ENCODE assay signal across 25 cellular contexts in genomic region chr21:34519694-34520093, GRCh38. TPM values are rescaled to one million over a fixed set of nuclear protein-coding genes. Genes with fewer than 3 reads are reported as not detected.
A peak's percentile ranks its signal among the peaks of the same experiment; 100 is the strongest.
DNase-seq lines count a peak whose midpoint lies in the region; ATAC-seq, FAIRE-seq and TF ChIP-seq lines count a peak whose summit lies in the region.
"Had no signal": no experiment of that assay in that cellular context is flagged by ENCODE, and none has a peak within 500 bp of the region (broad histone marks: within the 10 kb centered on the region; RNA-seq: fewer than 3 reads in every experiment).

No MANE protein-coding gene starts in this region.

- TF ChIP-seq RAD21 in liver (IDR thresholded peaks at IDR 0.05) (no peak), HepG2 (CRISPR knock-in tag; IDR thresholded peaks at IDR 0.05) (no peak)

- in situ Hi-C loops in HepG2 (cut with HindIII; ENCODE audit: extremely low pct_ligation_motif_present, low pct_unique_long_range_greater_than_20kb): no loop called here

- DNase-seq in HepG2 (ENCODE audit: low spot score) (no peak), lower lobe of right lung (no peak), RCC 7860 (ENCODE audit: low spot score) (no peak), H7 (no peak)
- DNase-seq: CD4-positive, CD25-positive, alpha-beta regulatory T cell; DMS153; DND-41; NCI-H1048; NCI-H1694; NCI-H2081; NCI-H2227 treated with DMSO at 0.1 percent for 48 hours; NCI-H526 treated with DMSO at 0.1 percent for 48 hours; SHP77 had no signal

- H3K4me1 ChIP-seq in liver (ENCODE audit: control insufficient read depth in 4 of 4, insufficient read depth in 4 of 4, low read length in 3 of 4) (peaks cover 8 to 45% (median 29%) of the 10 kb centered on the region in 4 donors), HepG2 (ENCODE audit: insufficient read depth, low read length) (peaks cover 45% of the 10 kb centered on the region), lower lobe of right lung (peaks cover 40% of the 10 kb centered on the region), skeletal muscle tissue (ENCODE audit: control insufficient read depth in 3 of 3, insufficient read depth in 3 of 3, low read length in 3 of 3) (peaks cover 8 to 13% (median 9%) of the 10 kb centered on the region in 3 donors)

- ATAC-seq in HepG2 (no peak), lower lobe of right lung (no peak), HG03159 (IDR thresholded peaks at IDR 0.05; ENCODE audit: unreplicated experiment) (no peak), GM19035 (IDR thresholded peaks at IDR 0.05; ENCODE audit: unreplicated experiment) (no peak)
- ATAC-seq: GM23338 had no signal

- no peak overlapping the region for H2AFZ ChIP-seq in HepG2 (ENCODE audit: low read length)
- H2AFZ ChIP-seq: GM23338 had no signal

- TF ChIP-seq CTCF in liver (IDR thresholded peaks at IDR 0.05; ENCODE audit: low read depth, low read length, missing input control) (no peak), HepG2 (CRISPR knock-in tag; IDR thresholded peaks at IDR 0.05) (no peak), lower lobe of right lung (IDR thresholded peaks at IDR 0.05) (no peak)

- no peaks in the 10 kb centered on the region for H3K79me2 ChIP-seq in HepG2 (ENCODE audit: insufficient read depth, low read length)

- TF ChIP-seq EP300 in HepG2 (IDR thresholded peaks at IDR 0.05; ENCODE audit: low read depth in 2 of 2, low read length in 2 of 2) (no peak), HepG2 (CRISPR knock-in tag; IDR thresholded peaks at IDR 0.05; ENCODE audit: borderline replicate concordance) (no peak)

- POLR2A ChIA-PET in HepG2 (lab: Yijun Ruan, JAX): no interaction called here

- peak overlapping the region in 1 of 2 donors; percentile 25 for H3K9ac ChIP-seq in liver (ENCODE audit: low read depth in 1 of 2, low read length in 2 of 2)
- no peak overlapping the region for H3K9ac ChIP-seq in HepG2 (ENCODE audit: insufficient read depth, low read depth, low read length)
- H3K9ac ChIP-seq in skeletal muscle tissue (ENCODE audit: low read depth in 1 of 3, low read length in 3 of 3): no peak overlapping the region
- H3K9ac ChIP-seq: KMS-11 had no signal

- H3K4me2 ChIP-seq in HepG2 (ENCODE audit: low read depth, low read length): no peak overlapping the region
- H3K4me2 ChIP-seq: GM23338, KMS-11 had no signal

- H3K9me3 ChIP-seq in liver (ENCODE audit: control insufficient read depth in 4 of 4, low read length in 3 of 4): no peaks in the 10 kb centered on the region
- H3K9me3 ChIP-seq in HepG2 (ENCODE audit: low read length): no peaks in the 10 kb centered on the region
- H3K9me3 ChIP-seq in lower lobe of right lung: no peaks in the 10 kb centered on the region
- H3K9me3 ChIP-seq in skeletal muscle tissue (ENCODE audit: control insufficient read depth in 3 of 3, low read length in 3 of 3): no peaks in the 10 kb centered on the region
- H3K9me3 ChIP-seq: HAP-1 had no signal

- intact Hi-C loops in HepG2 (cut with micrococcal nuclease; ENCODE audit: unreplicated experiment) (loop anchor here (5.0 kb wide), 1 partner anchor 83 kb away; no protein-coding TSS in a partner anchor), lower lobe of right lung (cut with DNase I) (no loop called here)

- no peak for TF ChIP-seq POLR2A in HepG2 (IDR thresholded peaks at IDR 0.05; ENCODE audit: insufficient read depth in 1 of 2, low read depth in 2 of 2, low read length in 2 of 2)

- 89% methylated on average over 8 of the region's 8 CpGs for WGBS in liver
- WGBS in HepG2 (ENCODE audit: low lambda C conversion rate): 91% methylated on average over 8 of the region's 8 CpGs

- peak overlapping the region; percentile 74 to 83 for H3K27ac ChIP-seq in liver (ENCODE audit: low read depth in 1 of 2, low read length in 2 of 2)
- H3K27ac ChIP-seq in HepG2 (ENCODE audit: extremely low read length, insufficient read depth, low read length): no peak overlapping the region
- H3K27ac ChIP-seq in lower lobe of right lung: peak overlapping the region; percentile 28
- H3K27ac ChIP-seq in skeletal muscle tissue (ENCODE audit: low read depth, low read length): peak overlapping the region; percentile 42
- H3K27ac ChIP-seq: KMS-11, RWPE1 had no signal

- peaks cover 5% of the 10 kb centered on the region; the same call in 1 of the 2 replicates for H4K20me1 ChIP-seq in HepG2 (ENCODE audit: insufficient read depth, low read length)

- no TSS peak for BruUV-seq in HepG2 (replicated peaks; lab: Mats Ljungman, UMichigan)

- FAIRE-seq in HepG2 (lab: Jason Lieb, UNC) (no peak), RCC 7860 (lab: Jason Lieb, UNC) (no peak)
- FAIRE-seq: GM12892 had no signal

- H3K36me3 ChIP-seq in liver (ENCODE audit: control insufficient read depth in 4 of 4, insufficient read depth in 3 of 4, low read depth in 1 of 4, low read length in 3 of 4) (peaks cover 1 to 31% (median 21%) of the 10 kb centered on the region in 4 donors), HepG2 (replicated peaks in 1 of 2; ENCODE audit: control insufficient read depth in 1 of 2, insufficient read depth in 2 of 2, low read length in 2 of 2) (peaks cover 9 to 43% of the 10 kb centered on the region in 2 experiments), lower lobe of right lung (peaks cover 59% of the 10 kb centered on the region), skeletal muscle tissue (ENCODE audit: control insufficient read depth in 3 of 3, insufficient read depth in 3 of 3, low read length in 3 of 3) (peaks cover 28 to 36% (median 31%) of the 10 kb centered on the region in 3 donors), H7 (replicated peaks; ENCODE audit: control insufficient read depth, insufficient read depth, low read length) (no peaks in the 10 kb centered on the region)
- H3K36me3 ChIP-seq: HAP-1 had no signal

- H3K4me3 ChIP-seq in liver (ENCODE audit: low read depth in 1 of 3, low read length in 3 of 3) (peak overlapping the region in 2 of 3 donors; percentile 60 to 68), HepG2 (replicated peaks in 1 of 3; ENCODE audit: insufficient read depth in 1 of 3, low read depth in 2 of 3, low read length in 3 of 3) (no peak overlapping the region), lower lobe of right lung (no peak overlapping the region), skeletal muscle tissue (ENCODE audit: low read length in 3 of 3) (no peak overlapping the region), H7 (ENCODE audit: insufficient read depth, low read depth, low read length) (no peak overlapping the region)
- H3K4me3 ChIP-seq: GM23338, HAP-1 had no signal

- H3K27me3 ChIP-seq in liver (ENCODE audit: control insufficient read depth in 4 of 4, insufficient read depth in 4 of 4, low read length in 3 of 4): no peaks in the 10 kb centered on the region
- H3K27me3 ChIP-seq in HepG2 (ENCODE audit: control insufficient read depth in 1 of 2, insufficient read depth in 2 of 2, low read length in 2 of 2): no peaks in the 10 kb centered on the region
- H3K27me3 ChIP-seq in lower lobe of right lung (ENCODE audit: low read depth): no peaks in the 10 kb centered on the region
- no peaks in the 10 kb centered on the region for H3K27me3 ChIP-seq in skeletal muscle tissue (ENCODE audit: control insufficient read depth in 3 of 3, insufficient read depth in 3 of 3, low read length in 3 of 3)
- no peaks in the 10 kb centered on the region for H3K27me3 ChIP-seq in H7 (ENCODE audit: control insufficient read depth, insufficient read depth, low read length)

- CTCF ChIA-PET in HepG2 (lab: Yijun Ruan, JAX; ENCODE audit: low intra/inter-chr PET ratio, low total read pairs): no interaction called here

TF ChIP-seq in liver, 16 proteins besides CTCF, POLR2A, EP300 and RAD21 (continues in another document):
- TF ChIP-seq NR2F2 (IDR thresholded peaks at IDR 0.05): no peak

TF ChIP-seq in HepG2, 621 proteins besides CTCF, POLR2A, EP300 and RAD21:
- TF ChIP-seq ZNF24 (IDR thresholded peaks at IDR 0.05) (no peak), U2AF1 (optimal IDR thresholded peaks at IDR 0.05; ENCODE audit: low read depth, low read length) (no peak)

RNA-seq across cellular contexts. Expression of gene KCNE1, which starts 7.7 kb away (rescaled TPM):
- total RNA-seq in liver (1 to 10 TPM in 1 of 2 donors, under 1 TPM in 1; 0.23 to 6.0 TPM), HepG2 (2016; rRNA removed; fragmentation: Illumina TruSeq; extraction: Trizol) (0.35 TPM in 1 of 2 replicates, not detected in the other), lower lobe of right lung (21.7 TPM), skeletal muscle tissue (0.52 TPM)
- polyA plus RNA-seq in liver (under 1 TPM; 0.65 to 0.96 TPM), HepG2 (2011; rRNA removed) (not detected in 2 replicates)
- total RNA-seq in HepG2 (2016; cell fraction: cytosol; rRNA removed; fragmentation: Illumina TruSeq; extraction: Trizol; ENCODE audit: low read depth): not detected in 2 replicates
- 0.22 TPM in 1 of 2 replicates, not detected in the other for total RNA-seq in HepG2 (2016; cell fraction: insoluble cytoplasmic fraction; rRNA removed; fragmentation: Illumina TruSeq; extraction: Trizol)
- total RNA-seq in HepG2 (2016; cell fraction: membrane; rRNA removed; fragmentation: Illumina TruSeq; extraction: Trizol): not detected in 2 replicates
- 0.50 and 0.84 TPM in 2 replicates for total RNA-seq in HepG2 (2016; cell fraction: nucleus; rRNA removed; fragmentation: Illumina TruSeq; extraction: Trizol)
- not detected in 2 replicates for polyA plus RNA-seq in HepG2 (2011; cell fraction: cytosol; rRNA removed)
- 0.16 and 0.17 TPM in 2 replicates for polyA plus RNA-seq in HepG2 (2011; cell fraction: nucleus; rRNA removed)
- polyA plus RNA-seq in HepG2 (2012): not detected in 2 replicates
- polyA plus RNA-seq in HepG2 (2016; cell fraction: cytosol; fragmentation: Illumina TruSeq; extraction: Trizol; ENCODE audit: low read depth): not detected in 2 replicates
- polyA plus RNA-seq in HepG2 (2016; cell fraction: insoluble cytoplasmic fraction; fragmentation: Illumina TruSeq; extraction: Trizol; ENCODE audit: low read depth): not detected in 2 replicates
- not detected in 2 replicates for polyA plus RNA-seq in HepG2 (2016; cell fraction: membrane; fragmentation: Illumina TruSeq; extraction: Trizol; ENCODE audit: low read depth)
- polyA plus RNA-seq in HepG2 (2016; cell fraction: nucleus; fragmentation: Illumina TruSeq; extraction: Trizol; ENCODE audit: insufficient read depth, low read depth): not detected in 2 replicates
- polyA minus RNA-seq in HepG2 (2011; rRNA and poly(A)+ RNA removed; ENCODE audit: low replicate concordance): not detected in 2 replicates
- polyA minus RNA-seq in HepG2 (2011; cell fraction: cytosol; rRNA and poly(A)+ RNA removed): not detected in 2 replicates
- polyA minus RNA-seq in HepG2 (2011; cell fraction: nucleus; rRNA and poly(A)+ RNA removed): 1.1 and 1.4 TPM in 2 replicates
- 0.10 TPM in 1 of 2 replicates, not detected in the other for total RNA-seq in H7 (2014; rRNA removed; shearing (Covaris generic))
- total RNA-seq: NCI-H460, SK-MEL-5 had no signal
- polyA plus RNA-seq: CD4-positive, CD25-positive, alpha-beta regulatory T cell; GM23338; IgD-negative memory B cell had no signal

Comparison
In these comparisons a context has a peak if more than half of its experiments do, and no peak if none do; other contexts are left out.
1. H3K4me3 ChIP-seq: peak in liver (2 of 3); none in HepG2 (0 of 3), lower lobe of right lung (single experiment), skeletal muscle tissue (0 of 3) and H7 (single experiment).